In genomic region chr15:66581972-66582537, GRCh38 we compare ENCODE assay signal across 1 cellular context.
A peak's percentile ranks its signal among the peaks of the same experiment; 100 is the strongest.
TF ChIP-seq lines count a peak whose summit lies in the region.

No MANE protein-coding gene starts in this region.

TF ChIP-seq in K562, 482 proteins besides CTCF, POLR2A, EP300 and RAD21 (continued from another document and continues in another):
- TF ChIP-seq NR3C1 (CRISPR knock-in tag; IDR thresholded peaks at IDR 0.05) (no peak), HMGXB4 (CRISPR knock-in tag; IDR thresholded peaks at IDR 0.05) (peak; percentile 26; the same call in 1 of the 2 replicates), ZBTB2 (IDR thresholded peaks at IDR 0.05) (no peak), NFRKB (IDR thresholded peaks at IDR 0.05; ENCODE audit: low read depth) (peak; percentile 88), ZNF121 (CRISPR knock-in tag; conservative IDR thresholded peaks at IDR 0.05) (no peak), ATF7 (IDR thresholded peaks at IDR 0.05) (peak; percentile 77), MXI1 (IDR thresholded peaks at IDR 0.05; ENCODE audit: low read depth, low read length) (peak; percentile 70; the same call in 1 of the 2 replicates), XRCC4 (IDR thresholded peaks at IDR 0.05; ENCODE audit: extremely low read depth, insufficient read depth, insufficient read length) (no peak), HNRNPK (IDR thresholded peaks at IDR 0.05; ENCODE audit: low read depth, low read length, poor library complexity, severe bottlenecking) (no peak), XRCC5 (IDR thresholded peaks at IDR 0.05; ENCODE audit: low read depth, low read length) (no peak), JUNB (CRISPR knock-in tag; conservative IDR thresholded peaks at IDR 0.05) (no peak), VEZF1 (CRISPR knock-in tag; IDR thresholded peaks at IDR 0.05) (no peak), PBX2 (CRISPR knock-in tag; IDR thresholded peaks at IDR 0.05; ENCODE audit: low read depth) (no peak), PBX2 (tag; conservative IDR thresholded peaks at IDR 0.05; ENCODE audit: low read depth) (no peak), RCOR1 (IDR thresholded peaks at IDR 0.05; ENCODE audit: borderline replicate concordance in 1 of 2, low read depth in 2 of 2, low read length in 2 of 2) (no peak), POLR2AphosphoS5 (IDR thresholded peaks at IDR 0.05; ENCODE audit: control insufficient read depth, insufficient read depth, low read depth, low read length) (peak; percentile 97), RFX7 (CRISPR knock-in tag; IDR thresholded peaks at IDR 0.05) (no peak), SRSF3 (IDR thresholded peaks at IDR 0.05; ENCODE audit: insufficient read depth, low read length) (no peak), HNRNPH1 (optimal IDR thresholded peaks at IDR 0.05; ENCODE audit: low read depth, low read length) (no peak), GTF2B (IDR thresholded peaks at IDR 0.05; ENCODE audit: extremely low read depth, insufficient read length) (no peak), E2F8 (IDR thresholded peaks at IDR 0.05; ENCODE audit: low read depth, partially characterized antibody) (peak; percentile 66), MCM7 (IDR thresholded peaks at IDR 0.05) (no peak), ZNF354B (CRISPR knock-in tag; IDR thresholded peaks at IDR 0.05) (no peak), NFIX (CRISPR knock-in tag; IDR thresholded peaks at IDR 0.05; ENCODE audit: low read depth) (no peak), SMAD4 (CRISPR knock-in tag; conservative IDR thresholded peaks at IDR 0.05) (0 out of 2 replicates have a peak, but pooled peaks have one; percentile 35), RBM25 (IDR thresholded peaks at IDR 0.05; ENCODE audit: low read depth, low read length, severe bottlenecking) (peak; percentile 78), ZBTB40 (IDR thresholded peaks at IDR 0.05) (no peak; the same call in 1 of the 2 replicates), ZBTB40 (CRISPR knock-in tag; IDR thresholded peaks at IDR 0.05) (no peak), SREBF1 (IDR thresholded peaks at IDR 0.05; ENCODE audit: borderline replicate concordance, low read depth, low read length) (no peak), HIVEP1 (CRISPR knock-in tag; IDR thresholded peaks at IDR 0.05) (no peak), CBX5 (IDR thresholded peaks at IDR 0.05; ENCODE audit: borderline replicate concordance, low read depth) (no peak), ZNF224 (CRISPR knock-in tag; IDR thresholded peaks at IDR 0.05) (no peak), DACH1 (IDR thresholded peaks at IDR 0.05; ENCODE audit: partially characterized antibody) (no peak), YY1 (IDR thresholded peaks at IDR 0.05; ENCODE audit: borderline replicate concordance in 1 of 3, control insufficient read depth in 1 of 3, extremely low read depth in 1 of 3, insufficient read depth in 3 of 3, insufficient read length in 1 of 3, insufficient replicate concordance in 2 of 3, low read depth in 1 of 3, low read length in 2 of 3) (peak in 1 of 3 experiments; percentile 87), ARID3B (CRISPR knock-in tag; IDR thresholded peaks at IDR 0.05; ENCODE audit: borderline replicate concordance) (no peak), RBM34 (IDR thresholded peaks at IDR 0.05; ENCODE audit: borderline replicate concordance, insufficient read depth, low read length) (no peak), FOSL1 (tag; conservative IDR thresholded peaks at IDR 0.05) (no peak)
